Comparison of ENCODE assay signal across 1 cellular context in the genomic region with DNA sequence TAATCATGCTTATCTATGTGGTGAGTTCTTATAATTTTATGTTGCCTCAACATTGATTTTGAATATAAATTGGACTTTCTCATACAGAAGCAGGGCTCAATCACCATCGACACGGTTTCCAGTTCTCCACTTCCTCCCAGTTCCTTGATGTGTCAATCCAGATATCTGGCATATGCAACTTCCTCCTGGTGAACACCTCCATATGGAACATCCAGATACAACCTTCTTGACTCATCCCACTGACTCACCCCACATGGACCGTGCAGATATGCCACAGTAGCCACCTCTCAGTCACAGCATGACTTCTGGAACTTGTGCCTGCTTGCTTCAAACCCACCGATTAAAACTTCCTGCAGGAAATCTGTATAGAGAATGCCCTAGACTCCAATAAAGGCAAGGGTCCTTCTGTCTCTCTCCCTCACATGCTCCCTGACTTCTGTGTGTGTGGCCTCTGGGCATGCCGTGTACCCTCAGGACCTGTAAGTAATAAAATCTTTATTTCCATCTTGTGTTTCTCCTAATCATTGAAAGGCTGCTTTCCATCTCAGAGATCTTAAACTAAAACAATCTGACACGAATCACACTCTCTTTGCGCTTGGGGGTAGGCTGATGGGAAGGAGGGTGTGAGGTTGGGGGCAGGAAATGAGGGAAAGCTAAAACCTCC.
TF ChIP-seq lines count a peak whose summit lies in the region.

No MANE protein-coding gene starts in this region.

TF ChIP-seq in K562, 482 proteins besides CTCF, POLR2A, EP300 and RAD21 (continued from another document and continues in another):
- TF ChIP-seq, protein P1, sequence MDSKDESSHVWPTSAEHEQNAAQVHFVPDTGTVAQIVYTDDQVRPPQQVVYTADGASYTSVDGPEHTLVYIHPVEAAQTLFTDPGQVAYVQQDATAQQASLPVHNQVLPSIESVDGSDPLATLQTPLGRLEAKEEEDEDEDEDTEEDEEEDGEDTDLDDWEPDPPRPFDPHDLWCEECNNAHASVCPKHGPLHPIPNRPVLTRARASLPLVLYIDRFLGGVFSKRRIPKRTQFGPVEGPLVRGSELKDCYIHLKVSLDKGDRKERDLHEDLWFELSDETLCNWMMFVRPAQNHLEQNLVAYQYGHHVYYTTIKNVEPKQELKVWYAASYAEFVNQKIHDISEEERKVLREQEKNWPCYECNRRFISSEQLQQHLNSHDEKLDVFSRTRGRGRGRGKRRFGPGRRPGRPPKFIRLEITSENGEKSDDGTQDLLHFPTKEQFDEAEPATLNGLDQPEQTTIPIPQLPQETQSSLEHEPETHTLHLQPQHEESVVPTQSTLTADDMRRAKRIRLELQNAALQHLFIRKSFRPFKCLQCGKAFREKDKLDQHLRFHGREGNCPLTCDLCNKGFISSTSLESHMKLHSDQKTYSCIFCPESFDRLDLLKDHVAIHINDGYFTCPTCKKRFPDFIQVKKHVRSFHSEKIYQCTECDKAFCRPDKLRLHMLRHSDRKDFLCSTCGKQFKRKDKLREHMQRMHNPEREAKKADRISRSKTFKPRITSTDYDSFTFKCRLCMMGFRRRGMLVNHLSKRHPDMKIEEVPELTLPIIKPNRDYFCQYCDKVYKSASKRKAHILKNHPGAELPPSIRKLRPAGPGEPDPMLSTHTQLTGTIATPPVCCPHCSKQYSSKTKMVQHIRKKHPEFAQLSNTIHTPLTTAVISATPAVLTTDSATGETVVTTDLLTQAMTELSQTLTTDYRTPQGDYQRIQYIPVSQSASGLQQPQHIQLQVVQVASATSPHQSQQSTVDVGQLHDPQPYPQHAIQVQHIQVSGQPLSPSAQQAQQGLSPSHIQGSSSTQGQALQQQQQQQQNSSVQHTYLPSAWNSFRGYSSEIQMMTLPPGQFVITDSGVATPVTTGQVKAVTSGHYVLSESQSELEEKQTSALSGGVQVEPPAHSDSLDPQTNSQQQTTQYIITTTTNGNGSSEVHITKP (IDR thresholded peaks at IDR 0.05; ENCODE audit: partially characterized antibody), result peak; percentile 30
- TF ChIP-seq HNRNPLL (IDR thresholded peaks at IDR 0.05; ENCODE audit: low read depth, low read length, poor library complexity, severe bottlenecking) (no peak), THRA (IDR thresholded peaks at IDR 0.05) (no peak), ZNF696 (CRISPR knock-in tag; conservative IDR thresholded peaks at IDR 0.05) (no peak), DMBX1 (CRISPR knock-in tag; IDR thresholded peaks at IDR 0.05; ENCODE audit: borderline replicate concordance) (peak; percentile 82), PML (IDR thresholded peaks at IDR 0.05; ENCODE audit: low read length) (peak; percentile 94), DACH1 (IDR thresholded peaks at IDR 0.05; ENCODE audit: partially characterized antibody) (no peak), ZNF232 (CRISPR knock-in tag; IDR thresholded peaks at IDR 0.05) (no peak), ZNF12 (CRISPR knock-in tag; IDR thresholded peaks at IDR 0.05) (no peak), MITF (IDR thresholded peaks at IDR 0.05) (no peak), POLR2B (IDR thresholded peaks at IDR 0.05; ENCODE audit: low read depth, partially characterized antibody) (no peak), ZBTB1 (CRISPR knock-in tag; IDR thresholded peaks at IDR 0.05; ENCODE audit: borderline replicate concordance, low read depth) (no peak), CBX5 (IDR thresholded peaks at IDR 0.05; ENCODE audit: borderline replicate concordance, low read depth) (no peak), ZNF217 (CRISPR knock-in tag; IDR thresholded peaks at IDR 0.05) (no peak), RERE (CRISPR knock-in tag; IDR thresholded peaks at IDR 0.05; ENCODE audit: borderline replicate concordance) (no peak), MTA3 (IDR thresholded peaks at IDR 0.05; ENCODE audit: borderline replicate concordance) (peak; percentile 66), BHLHE40 (IDR thresholded peaks at IDR 0.05; ENCODE audit: low read length) (peak; percentile 85), ZNF431 (CRISPR knock-in tag; IDR thresholded peaks at IDR 0.05) (no peak), ZNF395 (CRISPR knock-in tag; IDR thresholded peaks at IDR 0.05) (peak; percentile 90), CLOCK (CRISPR knock-in tag; IDR thresholded peaks at IDR 0.05; ENCODE audit: borderline replicate concordance) (no peak)
- TF ChIP-seq, protein P2, sequence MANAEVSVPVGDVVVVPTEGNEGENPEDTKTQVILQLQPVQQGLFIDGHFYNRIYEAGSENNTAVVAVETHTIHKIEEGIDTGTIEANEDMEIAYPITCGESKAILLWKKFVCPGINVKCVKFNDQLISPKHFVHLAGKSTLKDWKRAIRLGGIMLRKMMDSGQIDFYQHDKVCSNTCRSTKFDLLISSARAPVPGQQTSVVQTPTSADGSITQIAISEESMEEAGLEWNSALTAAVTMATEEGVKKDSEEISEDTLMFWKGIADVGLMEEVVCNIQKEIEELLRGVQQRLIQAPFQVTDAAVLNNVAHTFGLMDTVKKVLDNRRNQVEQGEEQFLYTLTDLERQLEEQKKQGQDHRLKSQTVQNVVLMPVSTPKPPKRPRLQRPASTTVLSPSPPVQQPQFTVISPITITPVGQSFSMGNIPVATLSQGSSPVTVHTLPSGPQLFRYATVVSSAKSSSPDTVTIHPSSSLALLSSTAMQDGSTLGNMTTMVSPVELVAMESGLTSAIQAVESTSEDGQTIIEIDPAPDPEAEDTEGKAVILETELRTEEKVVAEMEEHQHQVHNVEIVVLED (CRISPR knock-in tag; IDR thresholded peaks at IDR 0.05), result no peak
- TF ChIP-seq, protein P3, sequence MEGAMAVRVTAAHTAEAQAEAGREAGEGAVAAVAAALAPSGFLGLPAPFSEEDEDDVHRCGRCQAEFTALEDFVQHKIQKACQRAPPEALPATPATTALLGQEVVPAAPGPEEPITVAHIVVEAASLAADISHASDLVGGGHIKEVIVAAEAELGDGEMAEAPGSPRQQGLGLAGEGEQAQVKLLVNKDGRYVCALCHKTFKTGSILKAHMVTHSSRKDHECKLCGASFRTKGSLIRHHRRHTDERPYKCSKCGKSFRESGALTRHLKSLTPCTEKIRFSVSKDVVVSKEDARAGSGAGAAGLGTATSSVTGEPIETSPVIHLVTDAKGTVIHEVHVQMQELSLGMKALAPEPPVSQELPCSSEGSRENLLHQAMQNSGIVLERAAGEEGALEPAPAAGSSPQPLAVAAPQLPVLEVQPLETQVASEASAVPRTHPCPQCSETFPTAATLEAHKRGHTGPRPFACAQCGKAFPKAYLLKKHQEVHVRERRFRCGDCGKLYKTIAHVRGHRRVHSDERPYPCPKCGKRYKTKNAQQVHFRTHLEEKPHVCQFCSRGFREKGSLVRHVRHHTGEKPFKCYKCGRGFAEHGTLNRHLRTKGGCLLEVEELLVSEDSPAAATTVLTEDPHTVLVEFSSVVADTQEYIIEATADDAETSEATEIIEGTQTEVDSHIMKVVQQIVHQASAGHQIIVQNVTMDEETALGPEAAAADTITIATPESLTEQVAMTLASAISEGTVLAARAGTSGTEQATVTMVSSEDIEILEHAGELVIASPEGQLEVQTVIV (CRISPR knock-in tag; IDR thresholded peaks at IDR 0.05; ENCODE audit: borderline replicate concordance), result no peak
- TF ChIP-seq, protein P4, sequence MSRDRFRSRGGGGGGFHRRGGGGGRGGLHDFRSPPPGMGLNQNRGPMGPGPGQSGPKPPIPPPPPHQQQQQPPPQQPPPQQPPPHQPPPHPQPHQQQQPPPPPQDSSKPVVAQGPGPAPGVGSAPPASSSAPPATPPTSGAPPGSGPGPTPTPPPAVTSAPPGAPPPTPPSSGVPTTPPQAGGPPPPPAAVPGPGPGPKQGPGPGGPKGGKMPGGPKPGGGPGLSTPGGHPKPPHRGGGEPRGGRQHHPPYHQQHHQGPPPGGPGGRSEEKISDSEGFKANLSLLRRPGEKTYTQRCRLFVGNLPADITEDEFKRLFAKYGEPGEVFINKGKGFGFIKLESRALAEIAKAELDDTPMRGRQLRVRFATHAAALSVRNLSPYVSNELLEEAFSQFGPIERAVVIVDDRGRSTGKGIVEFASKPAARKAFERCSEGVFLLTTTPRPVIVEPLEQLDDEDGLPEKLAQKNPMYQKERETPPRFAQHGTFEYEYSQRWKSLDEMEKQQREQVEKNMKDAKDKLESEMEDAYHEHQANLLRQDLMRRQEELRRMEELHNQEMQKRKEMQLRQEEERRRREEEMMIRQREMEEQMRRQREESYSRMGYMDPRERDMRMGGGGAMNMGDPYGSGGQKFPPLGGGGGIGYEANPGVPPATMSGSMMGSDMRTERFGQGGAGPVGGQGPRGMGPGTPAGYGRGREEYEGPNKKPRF (IDR thresholded peaks at IDR 0.05; ENCODE audit: low read depth, low read length), result no peak
